15 cellular contexts compared by ENCODE assay signal in genomic region chr13:93169980-93170379, GRCh38. TPM values are rescaled to one million over a fixed set of nuclear protein-coding genes. Genes with fewer than 3 reads are reported as not detected.
A peak's percentile ranks its signal among the peaks of the same experiment; 100 is the strongest.
DNase-seq lines count a peak whose midpoint lies in the region; ATAC-seq, FAIRE-seq and TF ChIP-seq lines count a peak whose summit lies in the region.
"Had no signal": no experiment of that assay in that cellular context is flagged by ENCODE, and none has a peak within 500 bp of the region (broad histone marks: within the 10 kb centered on the region; RNA-seq: fewer than 3 reads in every experiment).

No MANE protein-coding gene starts in this region.

- no peak overlapping the region for H2BK15ac ChIP-seq in H9 (ENCODE audit: low read depth, low read length)

- H3K9ac ChIP-seq in adipocyte (ENCODE audit: low read length) (no peak overlapping the region), keratinocyte (ENCODE audit: control insufficient read depth, extremely low read depth, insufficient read depth, low read length) (peak overlapping the region; percentile 9), H9 (ENCODE audit: extremely low read depth, insufficient read length, low read length) (no peak overlapping the region)

- H3K4me3 ChIP-seq in adipocyte (ENCODE audit: low read length) (no peak overlapping the region), keratinocyte (ENCODE audit: control insufficient read depth in 2 of 3, extremely low read depth in 1 of 3, insufficient read depth in 2 of 3, low read depth in 1 of 3, low read length in 3 of 3) (no peak overlapping the region)
- H3K4me3 ChIP-seq: colonic mucosa, gastroesophageal sphincter, lower lobe of right lung, ovary, SJCRH30 had no signal

- H3K9me3 Mint-ChIP-seq in H9 = no peaks in the 10 kb centered on the region

- no peaks in the 10 kb centered on the region for H3K27me3 ChIP-seq in adipocyte (replicated peaks; ENCODE audit: control insufficient read depth, insufficient read depth, low read length)
- no peaks in the 10 kb centered on the region for H3K27me3 ChIP-seq in keratinocyte (ENCODE audit: control insufficient read depth, extremely low read depth, insufficient read depth, low read length)
- H3K27me3 ChIP-seq in H9 (ENCODE audit: insufficient read depth, low read length) = no peaks in the 10 kb centered on the region
- H3K27me3 ChIP-seq: colonic mucosa, gastroesophageal sphincter, ovary, SJCRH30 had no signal

- no peaks in the 10 kb centered on the region for H3K36me3 ChIP-seq in adipocyte (ENCODE audit: control insufficient read depth, insufficient read depth, low read length, severe bottlenecking)
- no peaks in the 10 kb centered on the region for H3K36me3 ChIP-seq in keratinocyte (ENCODE audit: control insufficient read depth in 2 of 2, extremely low read depth in 1 of 2, insufficient read depth in 2 of 2, low read length in 2 of 2)
- H3K36me3 ChIP-seq: colonic mucosa, gastroesophageal sphincter, lower lobe of right lung, ovary, SJCRH30 had no signal

- H2BK5ac ChIP-seq in H9 (ENCODE audit: insufficient read length, low read length) = no peak overlapping the region

- H3K4me1 ChIP-seq in adipocyte (ENCODE audit: control insufficient read depth, insufficient read depth, low read length) = no peaks in the 10 kb centered on the region
- H3K4me1 ChIP-seq in keratinocyte (ENCODE audit: control insufficient read depth, extremely low read depth, insufficient read depth, low read length) = peaks cover 10% of the 10 kb centered on the region
- H3K4me1 ChIP-seq in H9 (ENCODE audit: insufficient read depth, low read length) = no peaks in the 10 kb centered on the region
- H3K4me1 ChIP-seq: colonic mucosa, gastroesophageal sphincter, lower lobe of right lung, SJCRH30 had no signal

- TF ChIP-seq POLR2A in H54 (IDR thresholded peaks at IDR 0.05; ENCODE audit: low read depth, low read length) = no peak

- H3K14ac ChIP-seq in H9 (ENCODE audit: insufficient read depth, low read length) = no peak overlapping the region

- no peak overlapping the region for H2BK12ac ChIP-seq in H9 (ENCODE audit: insufficient read length, low read depth, low read length)

- dilution Hi-C loops in keratinocyte (cut with MboI; ENCODE audit: extremely low pct_ligation_motif_present, low sequenced_read_pairs) = no loop called here

- no peak overlapping the region for H3K18ac ChIP-seq in H9 (ENCODE audit: insufficient read length, low read depth, low read length)

- no peak overlapping the region for H3K4me3 Mint-ChIP-seq in H9

- no peaks in the 10 kb centered on the region for H3K9me1 ChIP-seq in keratinocyte (ENCODE audit: control insufficient read depth, extremely low read depth, insufficient read depth, low read length)

- peak overlapping the region; percentile 49 for H3K4me2 ChIP-seq in keratinocyte (ENCODE audit: control insufficient read depth, extremely low read depth, insufficient read depth, low read depth, low read length)
- no peak overlapping the region for H3K4me2 ChIP-seq in H9 (ENCODE audit: insufficient read depth, insufficient read length, low read length)

- TF ChIP-seq CTCF in keratinocyte (optimal IDR thresholded peaks at IDR 0.05 in 1 of 3, IDR thresholded peaks at IDR 0.05 in 1 of 3, conservative IDR thresholded peaks at IDR 0.05 in 1 of 3; ENCODE audit: extremely low read depth in 1 of 3, insufficient read depth in 2 of 3, low read length in 3 of 3) = no peak
- no peak for TF ChIP-seq CTCF in H9 (conservative IDR thresholded peaks at IDR 0.05)

- H3K56ac ChIP-seq in H9 (ENCODE audit: insufficient read length, low read depth, low read length) = no peak overlapping the region

- H3K27ac ChIP-seq in keratinocyte (ENCODE audit: control insufficient read depth, insufficient read depth, low read length) (peak overlapping the region; percentile 87), H9 (ENCODE audit: insufficient read length, low read depth, low read length) (no peak overlapping the region)
- H3K27ac ChIP-seq: colonic mucosa, gastroesophageal sphincter, lower lobe of right lung, ovary, SJCRH30 had no signal

- H2AFZ ChIP-seq in keratinocyte (ENCODE audit: control insufficient read depth, low read length) (peak overlapping the region; percentile 76), H9 (ENCODE audit: low read length) (no peak overlapping the region)

- ATAC-seq in HG03025 (IDR thresholded peaks at IDR 0.05; ENCODE audit: low FRiP score, unreplicated experiment) = no peak
- ATAC-seq: gastroesophageal sphincter, lower lobe of right lung had no signal

- H4K91ac ChIP-seq in H9 (ENCODE audit: insufficient read length, low read depth, low read length) = no peak overlapping the region

- H4K8ac ChIP-seq in H9 (replicated peaks; ENCODE audit: insufficient read length, low read depth, low read length) = no peak overlapping the region

- H3K36me3 Mint-ChIP-seq in H9 (ENCODE audit: insufficient read depth in 1 of 3, low read depth in 3 of 3) = no peaks in the 10 kb centered on the region; a peak in 1 of 7 replicates

- peak; percentile 21 for DNase-seq in AG20443 (ENCODE audit: low spot score)
- peak; percentile 26 for DNase-seq in H54 (ENCODE audit: insufficient read length, low spot score)
- DNase-seq in adipocyte (ENCODE audit: low read depth) = peak; percentile 6
- DNase-seq in keratinocyte (ENCODE audit: low read depth, low spot score) = peak; percentile 86
- no peak for DNase-seq in T-helper 1 cell
- DNase-seq in DMS114 treated with DMSO at 0.1 percent for 48 hours (lab: John Stamatoyannopoulos, UW; ENCODE audit: unreplicated experiment) = no peak
- no peak for DNase-seq in H9
- DNase-seq: activated CD4-positive, CD25-positive, alpha-beta regulatory T cell; colonic mucosa; lower lobe of right lung; ovary; stimulated activated naive CD4-positive, alpha-beta T cell had no signal

- no peak overlapping the region for H3T11ph ChIP-seq in H9 (ENCODE audit: low read length)

- H4K5ac ChIP-seq in H9 (ENCODE audit: insufficient read length, low read depth, low read length) = no peak overlapping the region

- no peaks in the 10 kb centered on the region for H3K79me2 ChIP-seq in keratinocyte (ENCODE audit: control insufficient read depth, insufficient read depth, low read length)
- H3K79me2 ChIP-seq in H9 (ENCODE audit: insufficient read depth, low read length) = no peaks in the 10 kb centered on the region

- H3K79me1 ChIP-seq in H9 (ENCODE audit: insufficient read depth, low read depth, low read length, poor library complexity, severe bottlenecking) = no peaks in the 10 kb centered on the region

- H3K9me3 ChIP-seq in adipocyte (ENCODE audit: control insufficient read depth, low read length) = peaks cover 7% of the 10 kb centered on the region
- peaks cover 2% of the 10 kb centered on the region for H3K9me3 ChIP-seq in keratinocyte (ENCODE audit: control insufficient read depth, low read depth, low read length)
- no peaks in the 10 kb centered on the region for H3K9me3 ChIP-seq in H9 (ENCODE audit: control insufficient read depth, low read depth, low read length)
- H3K9me3 ChIP-seq: colonic mucosa, gastroesophageal sphincter, lower lobe of right lung, ovary, SJCRH30 had no signal

- H2BK20ac ChIP-seq in H9 (ENCODE audit: low read depth, low read length, poor library complexity, severe bottlenecking) = no peak overlapping the region

- H2AK5ac ChIP-seq in H9 (ENCODE audit: insufficient read length, low read length) = no peak overlapping the region

- no peaks in the 10 kb centered on the region for H3K27me3 Mint-ChIP-seq in H9 (ENCODE audit: low read depth)

- no peak overlapping the region for H3K27ac Mint-ChIP-seq in H9

- H3K23ac ChIP-seq in H9 (ENCODE audit: insufficient read length, low read depth, low read length) = no peak overlapping the region

- H3K4me1 Mint-ChIP-seq in H9 = no peaks in the 10 kb centered on the region

- no peak overlapping the region for H2BK120ac ChIP-seq in H9 (ENCODE audit: low read depth, low read length, poor library complexity, severe bottlenecking)

- no peak overlapping the region for H3K4ac ChIP-seq in H9 (ENCODE audit: low read depth, low read length)

- H4K20me1 ChIP-seq in keratinocyte (ENCODE audit: control insufficient read depth, extremely low read depth, insufficient read depth, low read length) (no peaks in the 10 kb centered on the region), H9 (ENCODE audit: control insufficient read depth, insufficient read depth, insufficient read length) (no peaks in the 10 kb centered on the region)

- FAIRE-seq in H54 (lab: Jason Lieb, UNC) = peak; percentile 100
- peak; percentile 97 for FAIRE-seq in keratinocyte (lab: Jason Lieb, UNC)

- H3K23me2 ChIP-seq in H9 (ENCODE audit: insufficient read length, low read depth, low read length, poor library complexity, severe bottlenecking) = no peaks in the 10 kb centered on the region

RNA-seq across cellular contexts. Expression of gene GPC6, which starts 56.6 kb away (rescaled TPM):
- polyA plus RNA-seq in keratinocyte = 0.42 to 0.49 TPM (median 0.45 TPM) in 3 replicates
- polyA plus RNA-seq in keratinocyte (2011; ENCODE audit: low read depth) = 0.34 TPM
- polyA plus RNA-seq in keratinocyte (2011; cell fraction: cytosol; rRNA removed) = 0.17 and 0.29 TPM in 2 replicates
- polyA plus RNA-seq in keratinocyte (2011; cell fraction: nucleus; rRNA removed) = 0.43 and 0.47 TPM in 2 replicates
- polyA plus RNA-seq in keratinocyte (2012; ENCODE audit: low replicate concordance) = 0.28 and 0.53 TPM in 2 replicates
- polyA minus RNA-seq in keratinocyte = 0.39 to 2.5 TPM (median 1.1 TPM) in 3 replicates
- polyA minus RNA-seq in keratinocyte (2011; cell fraction: cytosol; rRNA and poly(A)+ RNA removed) = 0.38 TPM
- polyA minus RNA-seq in keratinocyte (2011; cell fraction: nucleus; rRNA and poly(A)+ RNA removed) = 0.95 and 2.9 TPM in 2 replicates
- total RNA-seq in H9 (2021) = 15.6 and 16.1 TPM in 2 replicates

Comparison
In these comparisons a context has a peak if more than half of its experiments do, and no peak if none do; other contexts are left out.
1. DNase-seq: peak in AG20443 (single experiment), H54 (single experiment), adipocyte (single experiment) and keratinocyte (single experiment); none in T-helper 1 cell (0 of 5), DMS114 treated with DMSO at 0.1 percent for 48 hours (single experiment) and H9 (single experiment).